ENCODE assay signal across 1 cellular context in the genomic region with DNA sequence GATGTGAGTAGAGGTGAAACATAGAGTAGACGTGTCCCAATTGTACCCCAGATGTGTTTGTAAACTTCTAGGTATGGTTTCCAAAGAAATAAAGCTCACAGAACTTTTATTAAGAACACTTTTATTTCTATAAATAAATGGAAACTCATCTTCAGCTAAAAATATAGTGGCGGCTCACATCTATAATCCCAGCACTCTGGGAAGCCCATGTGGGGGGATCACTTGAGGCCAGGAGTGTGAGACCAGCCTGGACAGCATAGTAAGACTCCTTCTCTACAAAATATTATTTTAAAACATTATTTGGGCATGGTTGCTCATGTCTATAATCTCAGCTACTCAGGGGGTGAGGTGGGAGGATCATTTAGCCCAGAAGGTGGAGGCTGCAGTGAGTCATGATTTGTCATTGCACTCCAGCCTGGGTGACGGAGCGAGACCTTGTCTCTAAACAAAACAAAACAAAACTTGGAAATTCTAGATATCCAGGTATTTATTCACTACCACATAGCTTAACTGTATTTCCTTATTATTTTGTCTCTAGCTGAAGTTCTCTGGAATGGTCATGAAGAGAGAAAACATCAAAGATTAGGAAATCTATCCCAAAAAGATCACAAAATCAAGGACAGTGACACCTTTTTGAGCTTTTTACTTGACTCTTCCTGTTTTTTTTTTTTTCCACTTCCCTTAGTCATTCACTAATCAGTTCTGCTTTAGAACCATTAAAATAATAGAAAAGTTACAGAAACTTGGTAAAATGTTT.
TF ChIP-seq lines count a peak whose summit lies in the region.

No MANE protein-coding gene starts in this region.

TF ChIP-seq in HCT116, 20 proteins besides CTCF, POLR2A, EP300 and RAD21 (continued from another document):
- TF ChIP-seq, protein P1, sequence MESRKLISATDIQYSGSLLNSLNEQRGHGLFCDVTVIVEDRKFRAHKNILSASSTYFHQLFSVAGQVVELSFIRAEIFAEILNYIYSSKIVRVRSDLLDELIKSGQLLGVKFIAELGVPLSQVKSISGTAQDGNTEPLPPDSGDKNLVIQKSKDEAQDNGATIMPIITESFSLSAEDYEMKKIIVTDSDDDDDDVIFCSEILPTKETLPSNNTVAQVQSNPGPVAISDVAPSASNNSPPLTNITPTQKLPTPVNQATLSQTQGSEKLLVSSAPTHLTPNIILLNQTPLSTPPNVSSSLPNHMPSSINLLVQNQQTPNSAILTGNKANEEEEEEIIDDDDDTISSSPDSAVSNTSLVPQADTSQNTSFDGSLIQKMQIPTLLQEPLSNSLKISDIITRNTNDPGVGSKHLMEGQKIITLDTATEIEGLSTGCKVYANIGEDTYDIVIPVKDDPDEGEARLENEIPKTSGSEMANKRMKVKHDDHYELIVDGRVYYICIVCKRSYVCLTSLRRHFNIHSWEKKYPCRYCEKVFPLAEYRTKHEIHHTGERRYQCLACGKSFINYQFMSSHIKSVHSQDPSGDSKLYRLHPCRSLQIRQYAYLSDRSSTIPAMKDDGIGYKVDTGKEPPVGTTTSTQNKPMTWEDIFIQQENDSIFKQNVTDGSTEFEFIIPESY (IDR thresholded peaks at IDR 0.05; ENCODE audit: extremely low read depth, insufficient replicate concordance, low read length) = no peak
- TF ChIP-seq EGR1 (IDR thresholded peaks at IDR 0.05; ENCODE audit: low read depth) (peak; percentile 54; the same call in 1 of the 2 replicates), SP1 (IDR thresholded peaks at IDR 0.05; ENCODE audit: low read depth) (peak; percentile 68)
- TF ChIP-seq, protein P2, sequence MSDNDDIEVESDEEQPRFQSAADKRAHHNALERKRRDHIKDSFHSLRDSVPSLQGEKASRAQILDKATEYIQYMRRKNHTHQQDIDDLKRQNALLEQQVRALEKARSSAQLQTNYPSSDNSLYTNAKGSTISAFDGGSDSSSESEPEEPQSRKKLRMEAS (IDR thresholded peaks at IDR 0.05) = no peak
